In the genomic region with DNA sequence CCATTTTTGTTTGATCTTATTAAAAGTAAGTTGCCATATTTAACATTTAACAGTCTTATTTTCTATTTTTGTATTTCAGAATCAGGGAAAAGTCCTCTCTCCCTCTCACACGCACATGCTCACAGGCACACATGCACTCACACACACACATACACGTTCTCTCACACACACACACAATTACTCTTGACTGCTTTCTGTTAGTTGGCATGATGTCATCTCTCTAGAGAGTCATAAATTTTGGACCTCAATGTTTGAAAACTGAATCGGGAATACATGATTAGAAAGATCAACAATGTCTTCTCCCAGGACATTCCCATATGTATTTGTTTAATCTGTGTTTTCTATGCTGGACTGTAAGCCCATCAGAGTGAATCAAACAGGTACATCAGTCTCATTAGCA, we compare ENCODE assay signal across 1 cellular context.
TF ChIP-seq lines count a peak whose summit lies in the region.

No MANE protein-coding gene starts in this region.

TF ChIP-seq in GM12878, 131 proteins besides CTCF, POLR2A, EP300 and RAD21 (continued from another document):
- TF ChIP-seq MEF2B (IDR thresholded peaks at IDR 0.05; ENCODE audit: partially characterized antibody, poor library complexity, severe bottlenecking) (peak; percentile 38), ATF7 (IDR thresholded peaks at IDR 0.05; ENCODE audit: low read depth) (peak; percentile 90)
- TF ChIP-seq, protein P1, sequence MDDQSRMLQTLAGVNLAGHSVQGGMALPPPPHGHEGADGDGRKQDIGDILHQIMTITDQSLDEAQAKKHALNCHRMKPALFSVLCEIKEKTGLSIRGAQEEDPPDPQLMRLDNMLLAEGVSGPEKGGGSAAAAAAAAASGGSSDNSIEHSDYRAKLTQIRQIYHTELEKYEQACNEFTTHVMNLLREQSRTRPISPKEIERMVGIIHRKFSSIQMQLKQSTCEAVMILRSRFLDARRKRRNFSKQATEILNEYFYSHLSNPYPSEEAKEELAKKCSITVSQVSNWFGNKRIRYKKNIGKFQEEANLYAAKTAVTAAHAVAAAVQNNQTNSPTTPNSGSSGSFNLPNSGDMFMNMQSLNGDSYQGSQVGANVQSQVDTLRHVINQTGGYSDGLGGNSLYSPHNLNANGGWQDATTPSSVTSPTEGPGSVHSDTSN (IDR thresholded peaks at IDR 0.05; ENCODE audit: insufficient replicate concordance, low read depth, low read length) = no peak
